In genomic region chr19:41350735-41351338, GRCh38 we compare ENCODE assay signal across 7 cellular contexts. TPM values are rescaled to one million over a fixed set of nuclear protein-coding genes. Genes with fewer than 3 reads are reported as not detected.
DNase-seq lines count a peak whose midpoint lies in the region; ATAC-seq, FAIRE-seq and TF ChIP-seq lines count a peak whose summit lies in the region.

No MANE protein-coding gene starts in this region.

- H3K4me3 Mint-ChIP-seq in neural crest cell, result peak overlapping the region; percentile 61

- TF ChIP-seq CTCF in endothelial cell of umbilical vein (IDR thresholded peaks at IDR 0.05; ENCODE audit: extremely low read depth in 1 of 2, insufficient read depth in 1 of 2, low read depth in 1 of 2, low read length in 2 of 2) (no peak), neural crest cell (conservative IDR thresholded peaks at IDR 0.05) (no peak)

- peak overlapping the region; percentile 83 for H3K9ac ChIP-seq in endothelial cell of umbilical vein (replicated peaks; ENCODE audit: extremely low read depth, insufficient read depth, low read length)

- peaks cover 4 to 11% of the 10 kb centered on the region in 2 experiments for H3K36me3 ChIP-seq in endothelial cell of umbilical vein (ENCODE audit: control insufficient read depth in 2 of 2, extremely low read depth in 1 of 2, insufficient read depth in 2 of 2, low read length in 2 of 2)

- dilution Hi-C loops in endothelial cell of umbilical vein (cut with MboI; ENCODE audit: extremely low pct_ligation_motif_present, low sequenced_read_pairs), result no loop called here

- BruUV-seq in endothelial cell of umbilical vein (replicated peaks; lab: Mats Ljungman, UMichigan), result no TSS peak

- peak overlapping the region; percentile 75 to 99 (median 90) for H3K4me3 ChIP-seq in endothelial cell of umbilical vein (replicated peaks in 1 of 3; ENCODE audit: insufficient read depth in 1 of 3, low read depth in 1 of 3, low read length in 3 of 3)

- peak; percentile 0 for ATAC-seq in GM19467 (IDR thresholded peaks at IDR 0.05; ENCODE audit: unreplicated experiment)
- ATAC-seq in HG02981 (IDR thresholded peaks at IDR 0.05; ENCODE audit: unreplicated experiment), result no peak

- peaks cover 12% of the 10 kb centered on the region for H3K4me1 ChIP-seq in endothelial cell of umbilical vein (ENCODE audit: control insufficient read depth, extremely low read depth, insufficient read depth, low read length)

- H3K36me3 Mint-ChIP-seq in neural crest cell (ENCODE audit: low read depth), result no peaks in the 10 kb centered on the region

- no peaks in the 10 kb centered on the region for H3K9me3 ChIP-seq in endothelial cell of umbilical vein (replicated peaks; ENCODE audit: control insufficient read depth, insufficient read depth, low read length)

- H2AFZ ChIP-seq in endothelial cell of umbilical vein (ENCODE audit: low read depth, low read length), result no peak overlapping the region

- peak overlapping the region; percentile 73 for H3K4me2 ChIP-seq in endothelial cell of umbilical vein (ENCODE audit: insufficient read depth, low read length)

- H3K27ac ChIP-seq in endothelial cell of umbilical vein (ENCODE audit: insufficient read depth, low read depth, low read length), result peak overlapping the region; percentile 70

- no peaks in the 10 kb centered on the region for H3K27me3 ChIP-seq in endothelial cell of umbilical vein (ENCODE audit: control insufficient read depth in 2 of 2, insufficient read depth in 2 of 2, low read length in 2 of 2)

- no peaks in the 10 kb centered on the region for H3K9me1 ChIP-seq in endothelial cell of umbilical vein (replicated peaks; ENCODE audit: control insufficient read depth, extremely low read depth, insufficient read depth, low read length)

- TF ChIP-seq POLR2A in endothelial cell of umbilical vein (IDR thresholded peaks at IDR 0.05; ENCODE audit: low read depth, low read length), result peak; percentile 71

- H3K9me3 Mint-ChIP-seq in neural crest cell, result no peaks in the 10 kb centered on the region

- POLR2A ChIA-PET in endothelial cell of umbilical vein (lab: Charles Lee), result interaction anchor here (0.8 kb wide), 1 partner anchor 13 kb away, joined by 3 read pairs; the partner anchor contains the start of gene B9D2

- no peak overlapping the region for H3K27ac Mint-ChIP-seq in neural crest cell (ENCODE audit: unreplicated experiment)

- CTCF ChIA-PET in endothelial cell of umbilical vein (lab: Charles Lee), result interaction anchor here (0.7 to 3.8 kb wide), 12 partner anchors 9 to 221 kb away, joined by 3 to 65 read pairs (median 14); partner anchors contain the start of gene B9D2

- H3K27me3 Mint-ChIP-seq in neural crest cell (ENCODE audit: low read depth), result peaks cover 57% of the 10 kb centered on the region

- H4K20me1 ChIP-seq in endothelial cell of umbilical vein (replicated peaks; ENCODE audit: control insufficient read depth, extremely low read depth, insufficient read depth, low read length), result no peaks in the 10 kb centered on the region

- peak; percentile 72 for DNase-seq in OCI-M1 (lab: John Stamatoyannopoulos, UW)
- peak; percentile 37 for DNase-seq in endothelial cell of umbilical vein (ENCODE audit: low read depth, low spot score)
- DNase-seq in neural crest cell (ENCODE audit: low read depth, low spot score), result no peak
- DNase-seq in HK-2 (ENCODE audit: unreplicated experiment), result no peak
- no peak for DNase-seq in germinal center (ENCODE audit: low spot score)

- peak; percentile 78 for FAIRE-seq in endothelial cell of umbilical vein (lab: Jason Lieb, UNC)

- intact Hi-C loops in endothelial cell of umbilical vein (cut with micrococcal nuclease), result loop anchor here (1.0 to 5.0 kb wide), 3 partner anchors 24 to 196 kb away; no protein-coding TSS in a partner anchor

- H3K79me2 ChIP-seq in endothelial cell of umbilical vein (ENCODE audit: control insufficient read depth, insufficient read depth, low read length), result peaks cover 67% of the 10 kb centered on the region

- peaks cover 30% of the 10 kb centered on the region for H3K4me1 Mint-ChIP-seq in neural crest cell

TF ChIP-seq in endothelial cell of umbilical vein, 7 proteins besides CTCF, POLR2A, EP300 and RAD21:
- no peak for TF ChIP-seq JUN (IDR thresholded peaks at IDR 0.05; ENCODE audit: borderline replicate concordance, insufficient read depth, insufficient read length, low read depth)
- TF ChIP-seq MAX (IDR thresholded peaks at IDR 0.05; ENCODE audit: insufficient read depth, insufficient read length), result peak; percentile 81
- TF ChIP-seq MYC (IDR thresholded peaks at IDR 0.05; ENCODE audit: low read depth, low read length), result no peak
- TF ChIP-seq GATA2 (IDR thresholded peaks at IDR 0.05; ENCODE audit: insufficient read depth, insufficient read length, low read depth, low read length), result peak; percentile 33
- TF ChIP-seq EZH2 (IDR thresholded peaks at IDR 0.05; ENCODE audit: borderline replicate concordance, low read depth, low read length, severe bottlenecking), result no peak
- TF ChIP-seq POLR2AphosphoS5 (IDR thresholded peaks at IDR 0.05; ENCODE audit: insufficient read depth, low read depth, low read length), result no peak
- no peak for TF ChIP-seq FOS (IDR thresholded peaks at IDR 0.05; ENCODE audit: borderline replicate concordance, insufficient read depth, low read length)

RNA-seq across cellular contexts. Expression of gene TGFB1, which starts 2.9 kb away (rescaled TPM):
- total RNA-seq in endothelial cell of umbilical vein (250 and 294 TPM in 2 replicates), neural crest cell (2.2 and 3.1 TPM in 2 replicates)
- 57.7 and 64.4 TPM in 2 replicates for polyA plus RNA-seq in endothelial cell of umbilical vein
- 45.5 and 55.4 TPM in 2 replicates for polyA plus RNA-seq in endothelial cell of umbilical vein (2011; cell fraction: cytosol; rRNA removed)
- polyA plus RNA-seq in endothelial cell of umbilical vein (2011; cell fraction: nucleus; rRNA removed), result 60.3 and 98.2 TPM in 2 replicates
- polyA plus RNA-seq in endothelial cell of umbilical vein (2012), result 156 and 226 TPM in 2 replicates
- polyA minus RNA-seq in endothelial cell of umbilical vein, result 39.1 and 71.3 TPM in 2 replicates
- polyA minus RNA-seq in endothelial cell of umbilical vein (2011; cell fraction: cytosol; rRNA and poly(A)+ RNA removed), result 4.2 TPM
- polyA minus RNA-seq in endothelial cell of umbilical vein (2011; cell fraction: nucleus; rRNA and poly(A)+ RNA removed), result 35.5 and 47.3 TPM in 2 replicates

RNA-seq across cellular contexts. Expression of gene B9D2, which starts 13.1 kb away (rescaled TPM):
- 12.2 and 13.6 TPM in 2 replicates for total RNA-seq in endothelial cell of umbilical vein
- 23.9 and 28.4 TPM in 2 replicates for polyA plus RNA-seq in endothelial cell of umbilical vein
- 14.7 and 16.7 TPM in 2 replicates for polyA plus RNA-seq in endothelial cell of umbilical vein (2011; cell fraction: cytosol; rRNA removed)
- 8.2 and 9.1 TPM in 2 replicates for polyA plus RNA-seq in endothelial cell of umbilical vein (2011; cell fraction: nucleus; rRNA removed)
- polyA plus RNA-seq in endothelial cell of umbilical vein (2012), result 8.9 and 13.5 TPM in 2 replicates
- polyA minus RNA-seq in endothelial cell of umbilical vein, result 3.0 and 3.8 TPM in 2 replicates
- polyA minus RNA-seq in endothelial cell of umbilical vein (2011; cell fraction: cytosol; rRNA and poly(A)+ RNA removed), result 2.3 TPM
- polyA minus RNA-seq in endothelial cell of umbilical vein (2011; cell fraction: nucleus; rRNA and poly(A)+ RNA removed), result 2.4 and 2.6 TPM in 2 replicates
- 11.7 and 13.8 TPM in 2 replicates for total RNA-seq in neural crest cell

RNA-seq across cellular contexts. Expression of gene TMEM91, which starts 25.5 kb away (rescaled TPM):
- 13.2 and 15.8 TPM in 2 replicates for total RNA-seq in endothelial cell of umbilical vein
- polyA plus RNA-seq in endothelial cell of umbilical vein, result 9.0 and 12.0 TPM in 2 replicates
- 6.5 and 6.9 TPM in 2 replicates for polyA plus RNA-seq in endothelial cell of umbilical vein (2011; cell fraction: cytosol; rRNA removed)
- 23.0 and 25.8 TPM in 2 replicates for polyA plus RNA-seq in endothelial cell of umbilical vein (2011; cell fraction: nucleus; rRNA removed)
- polyA plus RNA-seq in endothelial cell of umbilical vein (2012), result 9.3 and 18.2 TPM in 2 replicates
- polyA minus RNA-seq in endothelial cell of umbilical vein, result 5.6 and 11.3 TPM in 2 replicates
- polyA minus RNA-seq in endothelial cell of umbilical vein (2011; cell fraction: cytosol; rRNA and poly(A)+ RNA removed), result not detected
- 10.9 and 15.4 TPM in 2 replicates for polyA minus RNA-seq in endothelial cell of umbilical vein (2011; cell fraction: nucleus; rRNA and poly(A)+ RNA removed)
- 6.6 and 7.8 TPM in 2 replicates for total RNA-seq in neural crest cell

RNA-seq across cellular contexts. Expression of gene CCDC97, which starts 40.9 kb away (rescaled TPM):
- total RNA-seq in endothelial cell of umbilical vein (24.2 and 27.2 TPM in 2 replicates), neural crest cell (47.3 and 48.5 TPM in 2 replicates)
- 19.7 and 20.7 TPM in 2 replicates for polyA plus RNA-seq in endothelial cell of umbilical vein
- 11.1 and 12.9 TPM in 2 replicates for polyA plus RNA-seq in endothelial cell of umbilical vein (2011; cell fraction: cytosol; rRNA removed)
- polyA plus RNA-seq in endothelial cell of umbilical vein (2011; cell fraction: nucleus; rRNA removed), result 13.2 TPM in 2 replicates
- polyA plus RNA-seq in endothelial cell of umbilical vein (2012), result 16.7 and 18.4 TPM in 2 replicates
- 16.3 and 20.4 TPM in 2 replicates for polyA minus RNA-seq in endothelial cell of umbilical vein
- polyA minus RNA-seq in endothelial cell of umbilical vein (2011; cell fraction: cytosol; rRNA and poly(A)+ RNA removed), result 7.8 TPM
- polyA minus RNA-seq in endothelial cell of umbilical vein (2011; cell fraction: nucleus; rRNA and poly(A)+ RNA removed), result 13.1 and 19.1 TPM in 2 replicates

RNA-seq across cellular contexts. Expression of gene EXOSC5, which starts 46.3 kb away (rescaled TPM):
- 13.8 and 14.0 TPM in 2 replicates for total RNA-seq in endothelial cell of umbilical vein
- 20.9 and 24.0 TPM in 2 replicates for polyA plus RNA-seq in endothelial cell of umbilical vein
- 20.1 and 23.0 TPM in 2 replicates for polyA plus RNA-seq in endothelial cell of umbilical vein (2011; cell fraction: cytosol; rRNA removed)
- 9.1 and 9.4 TPM in 2 replicates for polyA plus RNA-seq in endothelial cell of umbilical vein (2011; cell fraction: nucleus; rRNA removed)
- polyA plus RNA-seq in endothelial cell of umbilical vein (2012), result 16.0 and 19.5 TPM in 2 replicates
- 3.8 and 5.5 TPM in 2 replicates for polyA minus RNA-seq in endothelial cell of umbilical vein
- polyA minus RNA-seq in endothelial cell of umbilical vein (2011; cell fraction: cytosol; rRNA and poly(A)+ RNA removed), result 19.0 TPM
- 3.1 and 3.6 TPM in 2 replicates for polyA minus RNA-seq in endothelial cell of umbilical vein (2011; cell fraction: nucleus; rRNA and poly(A)+ RNA removed)
- 16.8 and 20.3 TPM in 2 replicates for total RNA-seq in neural crest cell

Comparison
In these comparisons a context has a peak if more than half of its experiments do, and no peak if none do; other contexts are left out.
1. DNase-seq: peak in OCI-M1 (single experiment) and endothelial cell of umbilical vein (single experiment); none in neural crest cell (single experiment), HK-2 (single experiment) and germinal center (single experiment).
2. RNA of gene TGFB1, which starts 2.9 kb away (total RNA-seq): 250 to 294 TPM in endothelial cell of umbilical vein; 2.2 to 3.1 TPM in neural crest cell; every median in the first group is over 10 times any median in the second.